1 cellular context compared by ENCODE assay signal in genomic region chr7:32846630-32847225, GRCh38.
TF ChIP-seq lines count a peak whose summit lies in the region.

No MANE protein-coding gene starts in this region.

TF ChIP-seq in K562, 482 proteins besides CTCF, POLR2A, EP300 and RAD21 (continued from another document and continues in another):
- TF ChIP-seq ZBTB40 (IDR thresholded peaks at IDR 0.05) (no peak), ZBTB40 (CRISPR knock-in tag; IDR thresholded peaks at IDR 0.05) (no peak), RBBP5 (IDR thresholded peaks at IDR 0.05; ENCODE audit: borderline replicate concordance, insufficient read depth, low read length, poor library complexity, severe bottlenecking) (no peak), ZBTB49 (CRISPR knock-in tag; IDR thresholded peaks at IDR 0.05; ENCODE audit: borderline replicate concordance) (no peak), HINFP (tag; conservative IDR thresholded peaks at IDR 0.05; ENCODE audit: low read depth) (no peak), ZNF780A (CRISPR knock-in tag; IDR thresholded peaks at IDR 0.05) (no peak), CREB1 (IDR thresholded peaks at IDR 0.05) (no peak), CREB1 (CRISPR knock-in tag; IDR thresholded peaks at IDR 0.05) (no peak), CREM (IDR thresholded peaks at IDR 0.05; ENCODE audit: low read depth) (0 out of 2 replicates have a peak, but pooled peaks have one; percentile 20), SLC30A9 (CRISPR knock-in tag; IDR thresholded peaks at IDR 0.05) (no peak), ZNF232 (CRISPR knock-in tag; IDR thresholded peaks at IDR 0.05) (no peak), CC2D1A (IDR thresholded peaks at IDR 0.05) (peak; percentile 74), ZNF146 (CRISPR knock-in tag; IDR thresholded peaks at IDR 0.05; ENCODE audit: unreplicated experiment) (no peak), PATZ1 (CRISPR knock-in tag; IDR thresholded peaks at IDR 0.05; ENCODE audit: borderline replicate concordance) (no peak), KLF6 (CRISPR knock-in tag; IDR thresholded peaks at IDR 0.05; ENCODE audit: borderline replicate concordance) (no peak), ZNF561 (CRISPR knock-in tag; conservative IDR thresholded peaks at IDR 0.05) (no peak), FUS (optimal IDR thresholded peaks at IDR 0.05; ENCODE audit: low read depth, low read length) (no peak), SRSF9 (IDR thresholded peaks at IDR 0.05; ENCODE audit: borderline replicate concordance, low read depth, low read length) (no peak), NFE2 (IDR thresholded peaks at IDR 0.05; ENCODE audit: low read depth) (no peak), HMGN3 (IDR thresholded peaks at IDR 0.05; ENCODE audit: borderline replicate concordance, extremely low read depth, insufficient read length, low read depth, low read length) (no peak), ZSCAN32 (CRISPR knock-in tag; IDR thresholded peaks at IDR 0.05) (no peak), HDAC1 (IDR thresholded peaks at IDR 0.05) (no peak), FOSL1 (tag; conservative IDR thresholded peaks at IDR 0.05) (0 out of 2 replicates have a peak, but pooled peaks have one; percentile 28), CEBPB (tag; IDR thresholded peaks at IDR 0.05) (no peak), MAZ (CRISPR knock-in tag; conservative IDR thresholded peaks at IDR 0.05 in 1 of 2, IDR thresholded peaks at IDR 0.05 in 1 of 2) (peak in 1 of 2 experiments; percentile 19; a peak in 1 of 4 replicates), HNRNPL (IDR thresholded peaks at IDR 0.05; ENCODE audit: low read depth, low read length) (no peak), ZNF778 (CRISPR knock-in tag; IDR thresholded peaks at IDR 0.05) (no peak), BCOR (IDR thresholded peaks at IDR 0.05) (no peak), NFRKB (IDR thresholded peaks at IDR 0.05; ENCODE audit: low read depth) (no peak), MITF (IDR thresholded peaks at IDR 0.05) (no peak), SOX6 (IDR thresholded peaks at IDR 0.05) (0 out of 2 replicates have a peak, but pooled peaks have one; percentile 25), ZNF518B (CRISPR knock-in tag; IDR thresholded peaks at IDR 0.05) (no peak), HCFC1 (IDR thresholded peaks at IDR 0.05; ENCODE audit: low read depth, low read length) (no peak), ZNF655 (CRISPR knock-in tag; IDR thresholded peaks at IDR 0.05) (no peak), ETV6 (IDR thresholded peaks at IDR 0.05; ENCODE audit: borderline replicate concordance in 1 of 2, low read depth in 2 of 2, low read length in 1 of 2) (no peak), ETV6 (CRISPR knock-in tag; IDR thresholded peaks at IDR 0.05; ENCODE audit: borderline replicate concordance) (no peak), ELF1 (tag; IDR thresholded peaks at IDR 0.05) (no peak), GABPB1 (CRISPR knock-in tag; IDR thresholded peaks at IDR 0.05) (no peak), PKNOX1 (IDR thresholded peaks at IDR 0.05) (peak; percentile 91)
